ENCODE assay signal across 36 cellular contexts in the genomic region with DNA sequence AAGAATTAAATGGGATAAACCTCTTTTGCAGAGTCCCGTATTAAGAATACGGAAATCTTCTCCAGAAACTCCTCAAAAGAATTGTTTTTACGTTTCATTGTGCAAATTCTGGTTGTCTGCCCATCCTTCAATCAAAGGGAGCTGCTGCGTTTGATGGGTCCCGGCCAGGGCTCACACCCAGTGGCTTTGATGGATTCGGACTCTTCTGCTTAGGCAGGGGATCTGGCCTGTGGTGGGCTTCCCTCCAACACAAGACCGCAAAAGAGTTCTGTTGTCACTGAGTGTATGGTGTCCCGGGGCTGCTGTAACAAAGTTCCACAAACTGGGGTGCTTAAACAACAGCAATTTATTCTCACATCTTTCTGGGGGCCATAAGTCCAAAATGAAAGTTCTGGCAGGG.
"Had no signal": no experiment of that assay in that cellular context is flagged by ENCODE, and none has a peak within 500 bp of the region (broad histone marks: within the 10 kb centered on the region; RNA-seq: fewer than 3 reads in every experiment).

No MANE protein-coding gene starts in this region.

- H3K4me1 Mint-ChIP-seq: activated naive CD4-positive, alpha-beta T cell treated with anti-CD3 and anti-CD28 coated beads, Interleukin-2, amount 10 ng/mL, durations not matched to agents 7 days and 5 days; activated naive CD4-positive, alpha-beta T cell treated with anti-CD3 and anti-CD28 coated beads, Interleukin-2, amount 50 U/mL, for 24 hours; activated naive CD8-positive, alpha-beta T cell treated with anti-CD3 and anti-CD28 coated beads for 36 hours; activated naive CD8-positive, alpha-beta T cell treated with anti-CD3 and anti-CD28 coated beads, Interleukin-2, amount 10 ng/mL, durations not matched to agents 7 days and 5 days; activated T-helper 17 cell treated with anti-CD3 and anti-CD28 coated beads, Interleukin-2, amount 50 U/mL, for 72 hours; central memory CD8-positive, alpha-beta T cell had no signal

- H3K9me3 ChIP-seq: adrenal gland, ascending aorta, body of pancreas, breast epithelium had no signal

- H3K27me3 Mint-ChIP-seq: activated naive CD4-positive, alpha-beta T cell treated with anti-CD3 and anti-CD28 coated beads, Interleukin-2, amount 10 ng/mL, durations not matched to agents 7 days and 5 days; activated naive CD4-positive, alpha-beta T cell treated with anti-CD3 and anti-CD28 coated beads, Interleukin-2, amount 50 U/mL, for 24 hours; activated naive CD8-positive, alpha-beta T cell; activated naive CD8-positive, alpha-beta T cell treated with anti-CD3 and anti-CD28 coated beads for 36 hours; activated naive CD8-positive, alpha-beta T cell treated with anti-CD3 and anti-CD28 coated beads, Interleukin-2, amount 10 ng/mL, durations not matched to agents 7 days and 5 days; activated T-cell treated with anti-CD3 and anti-CD28 coated beads, Interleukin-2, amount 50 U/mL, for 24 hours; activated T-helper 17 cell treated with anti-CD3 and anti-CD28 coated beads, Interleukin-2, amount 50 U/mL, for 72 hours; central memory CD8-positive, alpha-beta T cell had no signal

- H3K36me3 ChIP-seq: adrenal gland, ascending aorta, brain microvascular endothelial cell, breast epithelium, cardiac muscle cell had no signal

- H3K27ac Mint-ChIP-seq: activated naive CD4-positive, alpha-beta T cell treated with anti-CD3 and anti-CD28 coated beads for 36 hours; activated naive CD4-positive, alpha-beta T cell treated with anti-CD3 and anti-CD28 coated beads, Interleukin-2, amount 10 ng/mL, durations not matched to agents 7 days and 5 days; activated naive CD4-positive, alpha-beta T cell treated with anti-CD3 and anti-CD28 coated beads, Interleukin-2, amount 50 U/mL, for 24 hours; activated naive CD4-positive, alpha-beta T cell treated with anti-CD3 and anti-CD28 coated beads, Interleukin-2, amount 50 U/mL, for 72 hours; activated naive CD8-positive, alpha-beta T cell; activated naive CD8-positive, alpha-beta T cell treated with anti-CD3 and anti-CD28 coated beads for 36 hours; activated naive CD8-positive, alpha-beta T cell treated with anti-CD3 and anti-CD28 coated beads, Interleukin-2, amount 10 ng/mL, durations not matched to agents 7 days and 5 days; activated T-cell treated with anti-CD3 and anti-CD28 coated beads, Interleukin-2, amount 50 U/mL, for 24 hours; activated T-cell treated with anti-CD3 and anti-CD28 coated beads, Interleukin-2, amount 50 U/mL, for 72 hours; activated T-helper 1 cell treated with anti-CD3 and anti-CD28 coated beads, Interleukin-12 subunit alpha, Interleukin-12 subunit beta, Interleukin-2, Interleukin-4 antibody, amounts not matched to agents 30 ng/mL and 10 ng/mL and 1 ng/mL, durations not matched to agents 14 hours and 24 hours and 36 hours; activated T-helper 17 cell treated with anti-CD3 and anti-CD28 coated beads, Interleukin-2, amount 50 U/mL, for 72 hours; activated T-helper 2 cell treated with anti-CD3 and anti-CD28 coated beads, Interferon-gamma antibody, Interleukin-2, Interleukin-4, amounts not matched to agents 10 μg/mL and 5 μg/mL and 100 μg/mL, durations not matched to agents 14 hours and 24 hours and 36 hours had no signal

- H3K36me3 Mint-ChIP-seq: activated naive CD4-positive, alpha-beta T cell treated with anti-CD3 and anti-CD28 coated beads, Interleukin-2, amount 10 ng/mL, durations not matched to agents 7 days and 5 days; activated naive CD4-positive, alpha-beta T cell treated with anti-CD3 and anti-CD28 coated beads, Interleukin-2, amount 50 U/mL, for 24 hours; activated naive CD4-positive, alpha-beta T cell treated with anti-CD3 and anti-CD28 coated beads, Interleukin-2, amount 50 U/mL, for 72 hours; activated naive CD8-positive, alpha-beta T cell; activated naive CD8-positive, alpha-beta T cell treated with anti-CD3 and anti-CD28 coated beads for 36 hours; activated naive CD8-positive, alpha-beta T cell treated with anti-CD3 and anti-CD28 coated beads, Interleukin-2, amount 10 ng/mL, durations not matched to agents 7 days and 5 days had no signal

- H3K27me3 ChIP-seq: adrenal gland, ascending aorta, body of pancreas, brain microvascular endothelial cell, breast epithelium, cardiac muscle cell had no signal

- ATAC-seq: activated naive CD4-positive, alpha-beta T cell treated with anti-CD3 and anti-CD28 coated beads, Interleukin-2, amount 50 U/mL, for 72 hours; activated T-cell treated with anti-CD3 and anti-CD28 coated beads, Interleukin-2, amount 50 U/mL, for 4 hours; activated T-cell treated with anti-CD3 and anti-CD28 coated beads, Interleukin-2, amount 50 U/mL, for 72 hours; activated T-helper 17 cell treated with anti-CD3 and anti-CD28 coated beads, Interleukin-2, amount 50 U/mL, for 72 hours; body of pancreas had no signal

- H3K27ac ChIP-seq: adrenal gland, ascending aorta, body of pancreas, brain microvascular endothelial cell, breast epithelium, cardiac muscle cell had no signal

- H3K4me3 Mint-ChIP-seq: activated naive CD4-positive, alpha-beta T cell treated with anti-CD3 and anti-CD28 coated beads for 36 hours; activated naive CD4-positive, alpha-beta T cell treated with anti-CD3 and anti-CD28 coated beads, Interleukin-2, amount 10 ng/mL, durations not matched to agents 7 days and 5 days; activated naive CD4-positive, alpha-beta T cell treated with anti-CD3 and anti-CD28 coated beads, Interleukin-2, amount 50 U/mL, for 24 hours; activated naive CD8-positive, alpha-beta T cell; activated naive CD8-positive, alpha-beta T cell treated with anti-CD3 and anti-CD28 coated beads for 36 hours; activated naive CD8-positive, alpha-beta T cell treated with anti-CD3 and anti-CD28 coated beads, Interleukin-2, amount 10 ng/mL, durations not matched to agents 7 days and 5 days; activated T-cell treated with anti-CD3 and anti-CD28 coated beads, Interleukin-2, amount 50 U/mL, for 24 hours; activated T-cell treated with anti-CD3 and anti-CD28 coated beads, Interleukin-2, amount 50 U/mL, for 4 hours; activated T-cell treated with anti-CD3 and anti-CD28 coated beads, Interleukin-2, amount 50 U/mL, for 72 hours; activated T-helper 1 cell treated with anti-CD3 and anti-CD28 coated beads, Interleukin-12 subunit alpha, Interleukin-12 subunit beta, Interleukin-2, Interleukin-4 antibody, amounts not matched to agents 30 ng/mL and 10 ng/mL and 1 ng/mL, durations not matched to agents 14 hours and 24 hours and 36 hours; activated T-helper 17 cell treated with anti-CD3 and anti-CD28 coated beads, Interleukin-2, amount 50 U/mL, for 72 hours; brain; central memory CD8-positive, alpha-beta T cell had no signal

- H3K4me3 ChIP-seq: adrenal gland, ascending aorta, body of pancreas, breast epithelium, cardiac muscle cell had no signal

- DNase-seq: activated effector memory CD4-positive, alpha-beta T cell treated with anti-CD3 and anti-CD28 coated beads, Interleukin-2, amount 50 U/mL, for 16 hours; activated effector memory CD4-positive, alpha-beta T cell treated with Interleukin-2 at 50 U/mL for 16 hours; activated gamma-delta T cell; activated gamma-delta T cell treated with Interleukin-2 at 50 U/mL for 16 hours; activated naive CD4-positive, alpha-beta T cell; activated naive CD4-positive, alpha-beta T cell treated with anti-CD3 and anti-CD28 coated beads for 36 hours; activated naive CD4-positive, alpha-beta T cell treated with anti-CD3 and anti-CD28 coated beads, Interleukin-2, amount 10 ng/mL, durations not matched to agents 7 days and 5 days; activated naive CD4-positive, alpha-beta T cell treated with anti-CD3 and anti-CD28 coated beads, Interleukin-2, amount 50 U/mL, for 16 hours; activated naive CD4-positive, alpha-beta T cell treated with Interleukin-2 at 50 U/mL for 16 hours; activated naive CD8-positive, alpha-beta T cell treated with anti-CD3 and anti-CD28 coated beads for 36 hours; activated naive CD8-positive, alpha-beta T cell treated with anti-CD3 and anti-CD28 coated beads, Interleukin-2, amount 10 ng/mL, durations not matched to agents 7 days and 5 days; activated T-cell treated with anti-CD3 and anti-CD28 coated beads, Interleukin-2, amount 50 U/mL, for 1 hour; activated T-cell treated with anti-CD3 and anti-CD28 coated beads, Interleukin-2, amount 50 U/mL, for 24 hours; activated T-cell treated with anti-CD3 and anti-CD28 coated beads, Interleukin-2, amount 50 U/mL, for 4 hours; activated T-cell treated with anti-CD3 and anti-CD28 coated beads, Interleukin-2, amount 50 U/mL, for 48 hours; activated T-cell treated with anti-CD3 and anti-CD28 coated beads, Interleukin-2, amount 50 U/mL, for 72 hours; adrenal gland; amniotic stem cell; amygdala; aorta; body of pancreas; brain microvascular endothelial cell; caudate nucleus; central memory CD4-positive, alpha-beta T cell; cerebellar nuclear complex had no signal

- H3K4me1 ChIP-seq: adrenal gland, ascending aorta, body of pancreas, breast epithelium had no signal

- H3K9me3 Mint-ChIP-seq: activated naive CD4-positive, alpha-beta T cell treated with anti-CD3 and anti-CD28 coated beads for 36 hours; activated naive CD4-positive, alpha-beta T cell treated with anti-CD3 and anti-CD28 coated beads, Interleukin-2, amount 50 U/mL, for 24 hours; activated naive CD8-positive, alpha-beta T cell treated with anti-CD3 and anti-CD28 coated beads for 36 hours; activated T-helper 1 cell treated with anti-CD3 and anti-CD28 coated beads, Interleukin-12 subunit alpha, Interleukin-12 subunit beta, Interleukin-2, Interleukin-4 antibody, amounts not matched to agents 30 ng/mL and 10 ng/mL and 1 ng/mL, durations not matched to agents 14 hours and 24 hours and 36 hours had no signal
